8 cellular contexts compared by ENCODE assay signal in genomic region chr2:238285653-238286082, GRCh38. TPM values are rescaled to one million over a fixed set of nuclear protein-coding genes. Genes with fewer than 3 reads are reported as not detected.
A peak's percentile ranks its signal among the peaks of the same experiment; 100 is the strongest.
DNase-seq lines count a peak whose midpoint lies in the region; ATAC-seq, FAIRE-seq and TF ChIP-seq lines count a peak whose summit lies in the region.

No MANE protein-coding gene starts in this region.

- H3K36me3 ChIP-seq in GM23248 (ENCODE audit: low read depth) (no peaks in the 10 kb centered on the region), prostate gland (no peaks in the 10 kb centered on the region)

- WGBS in GM23248 (ENCODE audit: low coverage in 1 of 2, low lambda C conversion rate in 2 of 2, missing lambda C conversion rate in 2 of 2), 2 experiments, result 3 to 5% methylated on average over 7 of the region's 7 CpGs
- 11% methylated on average over 7 of the region's 7 CpGs for WGBS in prostate gland

- H3K27ac ChIP-seq in GM23248 (peak overlapping the region; percentile 99), prostate gland (peak overlapping the region; percentile 95 to 96)

- H3K4me3 ChIP-seq in GM23248 (peak overlapping the region; percentile 75), prostate gland (no peak overlapping the region)

- H4K20me1 ChIP-seq in GM23248 (ENCODE audit: insufficient read depth), result no peaks in the 10 kb centered on the region

- H3K4me2 ChIP-seq in GM23248 (ENCODE audit: unreplicated experiment), result peak overlapping the region; percentile 75

- in situ Hi-C loops in GM23248 (cut with MboI), result no loop called here

- no peaks in the 10 kb centered on the region for H3K27me3 ChIP-seq in GM23248 (replicated peaks; ENCODE audit: insufficient read depth)
- H3K27me3 ChIP-seq in prostate gland (replicated peaks; ENCODE audit: insufficient read depth), result no peaks in the 10 kb centered on the region

- peak overlapping the region; percentile 94 for H3K9ac ChIP-seq in GM23248

- DNase-seq in GM23248 (peak; percentile 98), SW480 (ENCODE audit: low spot score) (peak; percentile 68), glomerular visceral epithelial cell (ENCODE audit: extremely low spot score) (peak; percentile 90), prostate gland (ENCODE audit: low spot score) (peak; percentile 94), D721Med (ENCODE audit: insufficient read length, low spot score) (no peak)
- DNase-seq in stimulated activated naive CD4-positive, alpha-beta T cell treated with Interleukin-2 at 50 U/mL for 16 hours (lab: John Stamatoyannopoulos, UW), result no peak

- intact Hi-C loops in prostate gland (cut with DNase I), result loop anchor here (5.0 kb wide), 1 partner anchor 442 kb away; no protein-coding TSS in a partner anchor

- no peak for FAIRE-seq in D721Med (lab: Jason Lieb, UNC)

- peaks cover 22% of the 10 kb centered on the region for H3F3A ChIP-seq in GM23248 (ENCODE audit: insufficient read depth)

- H3K79me2 ChIP-seq in GM23248 (ENCODE audit: insufficient read depth), result peaks cover 47% of the 10 kb centered on the region

- H2AFZ ChIP-seq in GM23248, result no peak overlapping the region; the same call in 1 of the 2 replicates

- ATAC-seq in GM21576 (IDR thresholded peaks at IDR 0.05; ENCODE audit: unreplicated experiment) (no peak), GM19463 (IDR thresholded peaks at IDR 0.05; ENCODE audit: unreplicated experiment) (no peak)

- no peaks in the 10 kb centered on the region for H3K9me3 ChIP-seq in GM23248 (ENCODE audit: low read depth)
- no peaks in the 10 kb centered on the region for H3K9me3 ChIP-seq in prostate gland

- H3K4me1 ChIP-seq in GM23248 (ENCODE audit: insufficient read depth) (peaks cover 23% of the 10 kb centered on the region), prostate gland (replicated peaks) (peaks cover 51% of the 10 kb centered on the region)

- TF ChIP-seq POLR2A in prostate gland (IDR thresholded peaks at IDR 0.05), result peak; percentile 9

- H3K9me2 ChIP-seq in GM23248 (ENCODE audit: insufficient read depth), result no peaks in the 10 kb centered on the region

- TF ChIP-seq CTCF in prostate gland (IDR thresholded peaks at IDR 0.05) (peak in 2 of 4 experiments; percentile 26 to 44), D721Med (IDR thresholded peaks at IDR 0.05; ENCODE audit: insufficient read depth, missing control alignments) (no peak)

RNA-seq across cellular contexts. Expression of gene PER2, which starts 2.7 kb away (rescaled TPM):
- 2.8 and 6.2 TPM in 2 replicates for total RNA-seq in GM23248 (2014; rRNA removed; shearing (Covaris generic))
- polyA plus RNA-seq in GM23248 (2016; fragmentation: Nextera tagmentation; extraction: Ambion mirVana), result 1.6 and 2.3 TPM in 2 replicates
- total RNA-seq in prostate gland, result 10 to 100 TPM; 24.0 to 53.1 TPM

RNA-seq across cellular contexts. Expression of gene TRAF3IP1, which starts 34.6 kb away (rescaled TPM):
- total RNA-seq in GM23248 (2014; rRNA removed; shearing (Covaris generic)), result 7.2 and 9.5 TPM in 2 replicates
- 10.6 and 11.0 TPM in 2 replicates for polyA plus RNA-seq in GM23248 (2016; fragmentation: Nextera tagmentation; extraction: Ambion mirVana)
- total RNA-seq in prostate gland, result 10 to 100 TPM; 14.4 to 18.5 TPM

RNA-seq across cellular contexts. Expression of gene HES6, which starts 45.8 kb away (rescaled TPM):
- total RNA-seq in GM23248 (2014; rRNA removed; shearing (Covaris generic)), result 0.86 and 0.89 TPM in 2 replicates
- polyA plus RNA-seq in GM23248 (2016; fragmentation: Nextera tagmentation; extraction: Ambion mirVana), result 0.76 and 1.3 TPM in 2 replicates
- total RNA-seq in prostate gland, result 10 to 100 TPM in 1 of 2 donors, 1 to 10 TPM in 1; 2.9 to 17.7 TPM

Comparison
In these comparisons a context has a peak if more than half of its experiments do, and no peak if none do; other contexts are left out.
1. DNase-seq: peak in GM23248 (single experiment), SW480 (single experiment), glomerular visceral epithelial cell (single experiment) and prostate gland (single experiment); none in D721Med (single experiment) and stimulated activated naive CD4-positive, alpha-beta T cell treated with Interleukin-2 at 50 U/mL for 16 hours (single experiment).